Comparison of ENCODE assay signal across 1 cellular context in the genomic region with DNA sequence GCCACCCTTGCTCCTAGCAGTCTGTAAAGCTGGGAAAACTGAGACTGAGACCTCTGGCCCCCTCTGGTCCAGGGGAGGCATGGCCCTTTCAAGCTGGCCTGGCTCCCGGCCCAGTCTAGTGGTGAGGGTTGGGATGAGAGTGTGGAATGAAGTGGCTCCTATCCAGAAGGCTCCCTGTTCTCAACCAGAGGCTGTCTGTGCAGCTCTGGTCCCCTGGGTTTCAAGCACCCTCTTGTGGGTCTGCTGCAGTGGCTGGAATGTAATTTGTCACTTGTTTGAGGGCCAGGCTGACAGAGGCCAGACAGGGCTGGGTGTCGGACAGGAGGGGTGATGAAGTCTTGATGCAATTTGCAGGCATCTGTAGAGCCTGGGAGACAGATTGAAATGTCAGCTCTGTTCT.
TF ChIP-seq lines count a peak whose summit lies in the region.

No MANE protein-coding gene starts in this region.

TF ChIP-seq in SK-N-SH, 30 proteins besides CTCF, POLR2A, EP300 and RAD21 (continued from another document):
- TF ChIP-seq, protein P1, sequence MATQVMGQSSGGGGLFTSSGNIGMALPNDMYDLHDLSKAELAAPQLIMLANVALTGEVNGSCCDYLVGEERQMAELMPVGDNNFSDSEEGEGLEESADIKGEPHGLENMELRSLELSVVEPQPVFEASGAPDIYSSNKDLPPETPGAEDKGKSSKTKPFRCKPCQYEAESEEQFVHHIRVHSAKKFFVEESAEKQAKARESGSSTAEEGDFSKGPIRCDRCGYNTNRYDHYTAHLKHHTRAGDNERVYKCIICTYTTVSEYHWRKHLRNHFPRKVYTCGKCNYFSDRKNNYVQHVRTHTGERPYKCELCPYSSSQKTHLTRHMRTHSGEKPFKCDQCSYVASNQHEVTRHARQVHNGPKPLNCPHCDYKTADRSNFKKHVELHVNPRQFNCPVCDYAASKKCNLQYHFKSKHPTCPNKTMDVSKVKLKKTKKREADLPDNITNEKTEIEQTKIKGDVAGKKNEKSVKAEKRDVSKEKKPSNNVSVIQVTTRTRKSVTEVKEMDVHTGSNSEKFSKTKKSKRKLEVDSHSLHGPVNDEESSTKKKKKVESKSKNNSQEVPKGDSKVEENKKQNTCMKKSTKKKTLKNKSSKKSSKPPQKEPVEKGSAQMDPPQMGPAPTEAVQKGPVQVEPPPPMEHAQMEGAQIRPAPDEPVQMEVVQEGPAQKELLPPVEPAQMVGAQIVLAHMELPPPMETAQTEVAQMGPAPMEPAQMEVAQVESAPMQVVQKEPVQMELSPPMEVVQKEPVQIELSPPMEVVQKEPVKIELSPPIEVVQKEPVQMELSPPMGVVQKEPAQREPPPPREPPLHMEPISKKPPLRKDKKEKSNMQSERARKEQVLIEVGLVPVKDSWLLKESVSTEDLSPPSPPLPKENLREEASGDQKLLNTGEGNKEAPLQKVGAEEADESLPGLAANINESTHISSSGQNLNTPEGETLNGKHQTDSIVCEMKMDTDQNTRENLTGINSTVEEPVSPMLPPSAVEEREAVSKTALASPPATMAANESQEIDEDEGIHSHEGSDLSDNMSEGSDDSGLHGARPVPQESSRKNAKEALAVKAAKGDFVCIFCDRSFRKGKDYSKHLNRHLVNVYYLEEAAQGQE (IDR thresholded peaks at IDR 0.05; ENCODE audit: low read depth, low read length), result no peak
- TF ChIP-seq YY1 (IDR thresholded peaks at IDR 0.05; ENCODE audit: low read depth) (no peak), FOXJ3 (CRISPR knock-in tag; IDR thresholded peaks at IDR 0.05) (peak; percentile 94), RFX5 (IDR thresholded peaks at IDR 0.05; ENCODE audit: low read length) (no peak), SMC3 (IDR thresholded peaks at IDR 0.05; ENCODE audit: low read depth, low read length) (peak; percentile 37; the same call in 1 of the 2 replicates), ELF1 (IDR thresholded peaks at IDR 0.05) (no peak), CHD2 (IDR thresholded peaks at IDR 0.05; ENCODE audit: low read length, partially characterized antibody) (peak; percentile 69), FOXM1 (IDR thresholded peaks at IDR 0.05; ENCODE audit: low read depth) (no peak), GATA2 (CRISPR knock-in tag; IDR thresholded peaks at IDR 0.05) (peak; percentile 83), TCF12 (IDR thresholded peaks at IDR 0.05) (peak; percentile 36; the same call in 1 of the 2 replicates)
- TF ChIP-seq, protein P2, sequence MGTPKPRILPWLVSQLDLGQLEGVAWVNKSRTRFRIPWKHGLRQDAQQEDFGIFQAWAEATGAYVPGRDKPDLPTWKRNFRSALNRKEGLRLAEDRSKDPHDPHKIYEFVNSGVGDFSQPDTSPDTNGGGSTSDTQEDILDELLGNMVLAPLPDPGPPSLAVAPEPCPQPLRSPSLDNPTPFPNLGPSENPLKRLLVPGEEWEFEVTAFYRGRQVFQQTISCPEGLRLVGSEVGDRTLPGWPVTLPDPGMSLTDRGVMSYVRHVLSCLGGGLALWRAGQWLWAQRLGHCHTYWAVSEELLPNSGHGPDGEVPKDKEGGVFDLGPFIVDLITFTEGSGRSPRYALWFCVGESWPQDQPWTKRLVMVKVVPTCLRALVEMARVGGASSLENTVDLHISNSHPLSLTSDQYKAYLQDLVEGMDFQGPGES (IDR thresholded peaks at IDR 0.05; ENCODE audit: low read depth, low read length), result no peak
- TF ChIP-seq, protein P3, sequence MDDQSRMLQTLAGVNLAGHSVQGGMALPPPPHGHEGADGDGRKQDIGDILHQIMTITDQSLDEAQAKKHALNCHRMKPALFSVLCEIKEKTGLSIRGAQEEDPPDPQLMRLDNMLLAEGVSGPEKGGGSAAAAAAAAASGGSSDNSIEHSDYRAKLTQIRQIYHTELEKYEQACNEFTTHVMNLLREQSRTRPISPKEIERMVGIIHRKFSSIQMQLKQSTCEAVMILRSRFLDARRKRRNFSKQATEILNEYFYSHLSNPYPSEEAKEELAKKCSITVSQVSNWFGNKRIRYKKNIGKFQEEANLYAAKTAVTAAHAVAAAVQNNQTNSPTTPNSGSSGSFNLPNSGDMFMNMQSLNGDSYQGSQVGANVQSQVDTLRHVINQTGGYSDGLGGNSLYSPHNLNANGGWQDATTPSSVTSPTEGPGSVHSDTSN (IDR thresholded peaks at IDR 0.05), result peak; percentile 52
TF ChIP-seq in SK-N-SH: peak in this region for 9.
